In genomic region chr3:49803464-49804140, GRCh38 we compare ENCODE assay signal across 8 cellular contexts. TPM values are rescaled to one million over a fixed set of nuclear protein-coding genes. Genes with fewer than 3 reads are reported as not detected.
DNase-seq lines count a peak whose midpoint lies in the region; ATAC-seq and TF ChIP-seq lines count a peak whose summit lies in the region.

No MANE protein-coding gene starts in this region.

- peaks cover 36% of the 10 kb centered on the region for H3K4me1 Mint-ChIP-seq in T-helper 17 cell

- peaks cover 17% of the 10 kb centered on the region for H3K27me3 Mint-ChIP-seq in T-helper 17 cell

- peak overlapping the region; percentile 84 to 86 for H3K4me3 ChIP-seq in cardiac fibroblast (replicated peaks in 1 of 2; ENCODE audit: low read depth in 2 of 2, low read length in 2 of 2)

- no peak overlapping the region for H3K27ac Mint-ChIP-seq in T-helper 17 cell

- DNase-seq in activated gamma-delta T cell treated with Interleukin-2 at 50 U/mL for 16 hours (peak; percentile 42), activated gamma-delta T cell (lab: John Stamatoyannopoulos, UW) (no peak), HPDE6-E6E7 (ENCODE audit: extremely low spot score) (peak; percentile 48), T-helper 17 cell (peak; percentile 38 to 57 (median 53)), cardiac fibroblast (ENCODE audit: low read depth in 2 of 2) (peak in 1 of 2 donors; percentile 64), left lobe of liver (ENCODE audit: low spot score) (peak; percentile 48), HuH-7.5 (ENCODE audit: low spot score) (no peak)
- peak; percentile 37 for DNase-seq in stimulated activated naive CD4-positive, alpha-beta T cell treated with Interleukin-2 at 50 U/mL for 16 hours (lab: John Stamatoyannopoulos, UW)

- H3K4me3 Mint-ChIP-seq in T-helper 17 cell: peak overlapping the region; percentile 95

- H3K9me3 ChIP-seq in T-helper 17 cell (ENCODE audit: control insufficient read depth, low read length, poor library complexity, severe bottlenecking): no peaks in the 10 kb centered on the region

- no peak for TF ChIP-seq CTCF in cardiac fibroblast (IDR thresholded peaks at IDR 0.05; ENCODE audit: low read depth, low read length)

- H3K36me3 Mint-ChIP-seq in T-helper 17 cell (ENCODE audit: low read depth): peaks cover 2% of the 10 kb centered on the region

- ATAC-seq in T-helper 17 cell (peak; percentile 23), left lobe of liver (no peak)

RNA-seq across cellular contexts. Expression of gene INKA1, which starts 0.5 kb away (rescaled TPM):
- 1 to 10 TPM in 1 of 2 donors, under 1 TPM in 1; 0.92 to 5.2 TPM for total RNA-seq in T-helper 17 cell
- 0.63 TPM for total RNA-seq in left lobe of liver

RNA-seq across cellular contexts. Expression of gene CDHR4, which starts 3.9 kb away (rescaled TPM):
- total RNA-seq in T-helper 17 cell: under 1 TPM in 1 of 2 donors, not detected in 1; 0.37 TPM
- total RNA-seq in left lobe of liver: not detected

RNA-seq across cellular contexts. Expression of gene UBA7, which starts 10.2 kb away (rescaled TPM):
- 100 to 1,000 TPM; 173 to 198 TPM for total RNA-seq in T-helper 17 cell
- 33.2 TPM for total RNA-seq in left lobe of liver

RNA-seq across cellular contexts. Expression of gene IP6K1, which starts 17.3 kb away (rescaled TPM):
- total RNA-seq in T-helper 17 cell: 10 to 100 TPM; 54.1 to 56.4 TPM
- 14.6 TPM for total RNA-seq in left lobe of liver

RNA-seq across cellular contexts. Expression of gene TRAIP, which starts 52.8 kb away (rescaled TPM):
- total RNA-seq in T-helper 17 cell (1 to 10 TPM; 4.8 to 5.5 TPM), left lobe of liver (0.75 TPM)

Comparison
In these comparisons a context has a peak if more than half of its experiments do, and no peak if none do; other contexts are left out.
1. DNase-seq: peak in activated gamma-delta T cell treated with Interleukin-2 at 50 U/mL for 16 hours (single experiment), HPDE6-E6E7 (single experiment), T-helper 17 cell (3 of 3), left lobe of liver (single experiment) and stimulated activated naive CD4-positive, alpha-beta T cell treated with Interleukin-2 at 50 U/mL for 16 hours (single experiment); none in activated gamma-delta T cell (single experiment) and HuH-7.5 (single experiment).